8 cellular contexts compared by ENCODE assay signal in genomic region chr1:145978860-145979745, GRCh38. TPM values are rescaled to one million over a fixed set of nuclear protein-coding genes. Genes with fewer than 3 reads are reported as not detected.
DNase-seq lines count a peak whose midpoint lies in the region; ATAC-seq and TF ChIP-seq lines count a peak whose summit lies in the region.

No MANE protein-coding gene starts in this region.

- H3K9me3 ChIP-seq in BE2C: no peaks in the 10 kb centered on the region
- H3K9me3 ChIP-seq in effector memory CD4-positive, alpha-beta T cell (ENCODE audit: control insufficient read depth, low read length): no peaks in the 10 kb centered on the region
- H3K9me3 ChIP-seq in lung (ENCODE audit: control insufficient read depth in 2 of 2, insufficient read depth in 1 of 2, low read length in 1 of 2): no peaks in the 10 kb centered on the region

- TF ChIP-seq CTCF in BE2C (IDR thresholded peaks at IDR 0.05; ENCODE audit: low read depth, low read length): peak; percentile 60
- TF ChIP-seq CTCF in lung (IDR thresholded peaks at IDR 0.05; ENCODE audit: control extremely low read depth, extremely low read depth): no peak

- H3K27me3 ChIP-seq in BE2C (no peaks in the 10 kb centered on the region), lung (ENCODE audit: control insufficient read depth, insufficient read depth) (no peaks in the 10 kb centered on the region)
- H3K27me3 ChIP-seq in effector memory CD4-positive, alpha-beta T cell (replicated peaks; ENCODE audit: control insufficient read depth, insufficient read depth, low read length, poor library complexity, severe bottlenecking): no peaks in the 10 kb centered on the region

- H3K4me3 ChIP-seq in BE2C (ENCODE audit: low read depth, low read length) (0 out of 2 replicates have a peak overlapping the region, but pooled peaks have one; percentile 11), lung (no peak overlapping the region)
- peak overlapping the region; percentile 42 for H3K4me3 ChIP-seq in effector memory CD4-positive, alpha-beta T cell (ENCODE audit: insufficient read depth, low read depth, low read length, poor library complexity, severe bottlenecking)

- H3K4me1 ChIP-seq in BE2C (peaks cover 22% of the 10 kb centered on the region), lung (ENCODE audit: control insufficient read depth in 2 of 2, insufficient read depth in 2 of 2, low read length in 2 of 2) (peaks cover 14 to 47% of the 10 kb centered on the region in 2 donors)
- H3K4me1 ChIP-seq in effector memory CD4-positive, alpha-beta T cell (ENCODE audit: control insufficient read depth, insufficient read depth, low read length, poor library complexity, severe bottlenecking): peaks cover 66% of the 10 kb centered on the region

- ATAC-seq in HG03439 (IDR thresholded peaks at IDR 0.05; ENCODE audit: unreplicated experiment) (peak; percentile 87), lung (ENCODE audit: insufficient read depth, low FRiP score) (peak; percentile 94)

- DNase-seq in BE2C (peak; percentile 90), GM19240 (ENCODE audit: insufficient read length, low spot score) (peak; percentile 85), NCI-H748 treated with DMSO at 0.1 percent for 48 hours (lab: John Stamatoyannopoulos, UW) (peak; percentile 94), lung (ENCODE audit: low spot score) (peak; percentile 96)
- peak; percentile 79 to 85 for DNase-seq in activated CD4-positive, alpha-beta T cell treated with anti-CD3 and anti-CD28 coated beads, Interleukin-2, amount 50 U/mL, for 48 hours
- peak; percentile 66 to 77 (median 73) for DNase-seq in effector memory CD4-positive, alpha-beta T cell
- DNase-seq in stimulated activated CD4-positive, alpha-beta T cell treated with anti-CD3 and anti-CD28 coated beads, TNF-alpha, amount 100 ng/mL, for 4 hours (ENCODE audit: low read depth in 3 of 3): peak in 2 of 3 experiments; percentile 55 to 61

- 6 to 13% methylated on average over 9 of the region's 9 CpGs for WGBS in lung, 2 donors

- H3K27ac ChIP-seq in effector memory CD4-positive, alpha-beta T cell (ENCODE audit: insufficient read depth, low read length, poor library complexity, severe bottlenecking): peak overlapping the region; percentile 92
- H3K27ac ChIP-seq in lung (ENCODE audit: low read depth in 1 of 2, low read length in 1 of 2): peak overlapping the region; percentile 94 to 99

- H3K36me3 ChIP-seq in BE2C (no peaks in the 10 kb centered on the region), lung (ENCODE audit: control insufficient read depth in 2 of 2, insufficient read depth in 2 of 2, low read length in 2 of 2) (peaks cover 0 to 2% of the 10 kb centered on the region in 2 donors)
- peaks cover 5% of the 10 kb centered on the region for H3K36me3 ChIP-seq in effector memory CD4-positive, alpha-beta T cell (ENCODE audit: control insufficient read depth, insufficient read depth, low read length)

RNA-seq across cellular contexts. Expression of gene POLR3GL, which starts 14.6 kb away (rescaled TPM):
- 16.8 TPM for polyA plus RNA-seq in BE2C (2012; ENCODE audit: insufficient read depth, insufficient read length, low read depth)
- 10 to 100 TPM in 1 of 2 donors, 1 to 10 TPM in 1; 9.4 to 21.3 TPM for total RNA-seq in lung
- polyA plus RNA-seq in lung: 10 to 100 TPM; 33.4 to 34.3 TPM

RNA-seq across cellular contexts. Expression of gene ANKRD34A, which starts 14.7 kb away (rescaled TPM):
- polyA plus RNA-seq in BE2C (2012; ENCODE audit: insufficient read depth, insufficient read length, low read depth): 7.9 TPM
- total RNA-seq in lung: 1 to 10 TPM in 1 of 2 donors, under 1 TPM in 1; 0.06 to 1.0 TPM
- under 1 TPM; 0.45 to 0.47 TPM for polyA plus RNA-seq in lung

RNA-seq across cellular contexts. Expression of gene TXNIP, which starts 17.3 kb away (rescaled TPM):
- polyA plus RNA-seq in BE2C (2012; ENCODE audit: insufficient read depth, insufficient read length, low read depth): 13.2 TPM
- 1,000 to 10,000 TPM in 1 of 2 donors, 100 to 1,000 TPM in 1; 556 to 1,810 TPM for total RNA-seq in lung
- polyA plus RNA-seq in lung: 100 to 1,000 TPM; 178 to 850 TPM

RNA-seq across cellular contexts. Expression of gene LIX1L, which starts 21.3 kb away (rescaled TPM):
- 7.6 TPM for polyA plus RNA-seq in BE2C (2012; ENCODE audit: insufficient read depth, insufficient read length, low read depth)
- 10 to 100 TPM; 29.7 to 30.9 TPM for total RNA-seq in lung
- 1 to 10 TPM; 7.0 to 8.0 TPM for polyA plus RNA-seq in lung

RNA-seq across cellular contexts. Expression of gene HJV, which starts 42.4 kb away (rescaled TPM):
- not detected for polyA plus RNA-seq in BE2C (2012; ENCODE audit: insufficient read depth, insufficient read length, low read depth)
- total RNA-seq in lung: not detected
- polyA plus RNA-seq in lung: not detected
